In genomic region chr15:40267670-40268069, GRCh38 we compare ENCODE assay signal across 1 cellular context.
TF ChIP-seq lines count a peak whose summit lies in the region.

No MANE protein-coding gene starts in this region.

TF ChIP-seq in GM23338, 12 proteins besides CTCF, POLR2A, EP300 and RAD21 (continued from another document):
- TF ChIP-seq, protein P1, sequence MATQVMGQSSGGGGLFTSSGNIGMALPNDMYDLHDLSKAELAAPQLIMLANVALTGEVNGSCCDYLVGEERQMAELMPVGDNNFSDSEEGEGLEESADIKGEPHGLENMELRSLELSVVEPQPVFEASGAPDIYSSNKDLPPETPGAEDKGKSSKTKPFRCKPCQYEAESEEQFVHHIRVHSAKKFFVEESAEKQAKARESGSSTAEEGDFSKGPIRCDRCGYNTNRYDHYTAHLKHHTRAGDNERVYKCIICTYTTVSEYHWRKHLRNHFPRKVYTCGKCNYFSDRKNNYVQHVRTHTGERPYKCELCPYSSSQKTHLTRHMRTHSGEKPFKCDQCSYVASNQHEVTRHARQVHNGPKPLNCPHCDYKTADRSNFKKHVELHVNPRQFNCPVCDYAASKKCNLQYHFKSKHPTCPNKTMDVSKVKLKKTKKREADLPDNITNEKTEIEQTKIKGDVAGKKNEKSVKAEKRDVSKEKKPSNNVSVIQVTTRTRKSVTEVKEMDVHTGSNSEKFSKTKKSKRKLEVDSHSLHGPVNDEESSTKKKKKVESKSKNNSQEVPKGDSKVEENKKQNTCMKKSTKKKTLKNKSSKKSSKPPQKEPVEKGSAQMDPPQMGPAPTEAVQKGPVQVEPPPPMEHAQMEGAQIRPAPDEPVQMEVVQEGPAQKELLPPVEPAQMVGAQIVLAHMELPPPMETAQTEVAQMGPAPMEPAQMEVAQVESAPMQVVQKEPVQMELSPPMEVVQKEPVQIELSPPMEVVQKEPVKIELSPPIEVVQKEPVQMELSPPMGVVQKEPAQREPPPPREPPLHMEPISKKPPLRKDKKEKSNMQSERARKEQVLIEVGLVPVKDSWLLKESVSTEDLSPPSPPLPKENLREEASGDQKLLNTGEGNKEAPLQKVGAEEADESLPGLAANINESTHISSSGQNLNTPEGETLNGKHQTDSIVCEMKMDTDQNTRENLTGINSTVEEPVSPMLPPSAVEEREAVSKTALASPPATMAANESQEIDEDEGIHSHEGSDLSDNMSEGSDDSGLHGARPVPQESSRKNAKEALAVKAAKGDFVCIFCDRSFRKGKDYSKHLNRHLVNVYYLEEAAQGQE (IDR thresholded peaks at IDR 0.05; ENCODE audit: unreplicated experiment) = no peak
- TF ChIP-seq JUNB (IDR thresholded peaks at IDR 0.05; ENCODE audit: unreplicated experiment) (no peak), ZNF114 (CRISPR knock-in tag; IDR thresholded peaks at IDR 0.05) (no peak), ZNF331 (CRISPR knock-in tag; IDR thresholded peaks at IDR 0.05; ENCODE audit: low read depth) (no peak), ZNF462 (CRISPR knock-in tag; IDR thresholded peaks at IDR 0.05) (no peak)
